In the genomic region with DNA sequence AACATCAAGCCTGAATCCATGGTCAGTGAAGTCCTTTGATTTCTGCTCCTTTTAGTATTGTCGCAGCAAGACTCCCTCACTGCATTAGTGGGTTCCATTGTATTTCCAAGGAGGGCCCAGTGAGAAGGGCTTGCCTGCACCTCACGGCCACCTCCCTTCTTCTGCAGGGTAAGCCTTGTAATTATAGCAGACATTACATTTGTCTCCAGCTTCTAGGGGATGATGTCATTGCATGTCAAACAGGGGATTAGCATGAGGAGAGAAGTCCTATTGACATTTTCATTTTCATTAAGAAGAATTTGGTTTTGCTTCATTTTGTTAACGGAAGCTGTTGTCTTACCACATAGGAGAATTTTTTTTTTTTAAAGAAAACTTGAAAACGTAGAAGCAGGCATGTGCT, we compare ENCODE assay signal across 14 cellular contexts. TPM values are rescaled to one million over a fixed set of nuclear protein-coding genes. Genes with fewer than 3 reads are reported as not detected.
DNase-seq lines count a peak whose midpoint lies in the region; TF ChIP-seq lines count a peak whose summit lies in the region.
"Had no signal": no experiment of that assay in that cellular context is flagged by ENCODE, and none has a peak within 500 bp of the region (broad histone marks: within the 10 kb centered on the region; RNA-seq: fewer than 3 reads in every experiment).

No MANE protein-coding gene starts in this region.

- H3K4me3 Mint-ChIP-seq in HFFc6: peak overlapping the region; percentile 70
- H3K4me3 Mint-ChIP-seq: activated T-cell treated with anti-CD3 and anti-CD28 coated beads, Interleukin-2, amount 50 U/mL, for 4 hours had no signal

- H3K36me3 ChIP-seq in ACC112 (ENCODE audit: insufficient read depth, low read length) (no peaks in the 10 kb centered on the region), brain microvascular endothelial cell (replicated peaks) (no peaks in the 10 kb centered on the region), mesendoderm (ENCODE audit: control insufficient read depth, insufficient read depth, low read length) (no peaks in the 10 kb centered on the region)
- H3K36me3 ChIP-seq: BLaER1, neutrophil had no signal

- no peak overlapping the region for H3K18ac ChIP-seq in mesendoderm (ENCODE audit: low read length)

- H4K8ac ChIP-seq in mesendoderm (ENCODE audit: low read depth, low read length): no peak overlapping the region

- no peak overlapping the region for H2BK5ac ChIP-seq in mesendoderm (ENCODE audit: low read length)

- no peaks in the 10 kb centered on the region for H3K9me3 Mint-ChIP-seq in HFFc6
- H3K9me3 Mint-ChIP-seq: activated T-cell treated with anti-CD3 and anti-CD28 coated beads, Interleukin-2, amount 50 U/mL, for 4 hours had no signal

- H3K4me1 ChIP-seq in ACC112 (ENCODE audit: control insufficient read depth, insufficient read depth, low read length, unreplicated experiment) (peaks cover 94% of the 10 kb centered on the region), mesendoderm (ENCODE audit: control insufficient read depth, low read depth, low read length) (no peaks in the 10 kb centered on the region)
- H3K4me1 ChIP-seq: BLaER1 had no signal

- peaks cover 13% of the 10 kb centered on the region for H3K79me1 ChIP-seq in mesendoderm (ENCODE audit: low read length)

- no peak overlapping the region for H4K5ac ChIP-seq in mesendoderm (ENCODE audit: low read length)

- H3K27me3 ChIP-seq in ACC112 (ENCODE audit: insufficient read depth, low read length) (no peaks in the 10 kb centered on the region), brain microvascular endothelial cell (replicated peaks) (no peaks in the 10 kb centered on the region), mesendoderm (ENCODE audit: insufficient read depth, low read length, poor library complexity) (no peaks in the 10 kb centered on the region)
- H3K27me3 ChIP-seq: BLaER1 had no signal

- no peak for DNase-seq in HFFc6
- DNase-seq in brain microvascular endothelial cell: no peak
- DNase-seq in mesendoderm: peak; percentile 80
- DNase-seq in activated CD4-positive, CD25-positive, alpha-beta regulatory T cell (lab: John Stamatoyannopoulos, UW): no peak
- no peak for DNase-seq in activated naive CD4-positive, alpha-beta T cell treated with anti-CD3 and anti-CD28 coated beads, Interleukin-2, amount 50 U/mL, for 16 hours
- no peak for DNase-seq in NCI-H2171 (lab: John Stamatoyannopoulos, UW)
- DNase-seq in NCI-H748 (lab: John Stamatoyannopoulos, UW; ENCODE audit: unreplicated experiment): no peak
- DNase-seq: activated CD4-positive, alpha-beta T cell treated with anti-CD3 and anti-CD28 coated beads for 1 hour; activated T-cell treated with anti-CD3 and anti-CD28 coated beads, Interleukin-2, amount 50 U/mL, for 4 hours; GDM1; left colon had no signal

- no peak overlapping the region for H3K4me2 ChIP-seq in mesendoderm (ENCODE audit: low read length)
- H3K4me2 ChIP-seq: BLaER1 had no signal

- WGBS in mesendoderm (ENCODE audit: extremely low coverage, insufficient coverage, low lambda C conversion rate): no CpG with 5 or more reads among the region's 4 CpGs

- H3K36me3 Mint-ChIP-seq in HFFc6 (ENCODE audit: low read depth): peaks cover 40% of the 10 kb centered on the region

- H3K79me2 ChIP-seq in ACC112 (ENCODE audit: control insufficient read depth, insufficient read depth, low read length, unreplicated experiment): peaks cover 77% of the 10 kb centered on the region
- peaks cover 8% of the 10 kb centered on the region for H3K79me2 ChIP-seq in mesendoderm (ENCODE audit: control insufficient read depth, insufficient read depth, low read length)

- H3K23ac ChIP-seq in mesendoderm (ENCODE audit: low read length): no peak overlapping the region

- H2AFZ ChIP-seq in ACC112 (ENCODE audit: low read length, unreplicated experiment): no peak overlapping the region

- TF ChIP-seq CTCF in HFFc6 (IDR thresholded peaks at IDR 0.05) (no peak; the same call in 1 of the 2 replicates), brain microvascular endothelial cell (IDR thresholded peaks at IDR 0.05; ENCODE audit: low read depth, low read length, missing control alignments) (no peak)

- H3K4ac ChIP-seq in mesendoderm (ENCODE audit: low read depth, low read length): no peak overlapping the region

- no peak overlapping the region for H2AK5ac ChIP-seq in mesendoderm (ENCODE audit: low read length)

- peak overlapping the region; percentile 90 for H3K27ac ChIP-seq in ACC112 (ENCODE audit: low read depth, low read length)
- peak overlapping the region; percentile 78 for H3K27ac ChIP-seq in brain microvascular endothelial cell
- no peak overlapping the region for H3K27ac ChIP-seq in mesendoderm (ENCODE audit: low read depth, low read length)
- H3K27ac ChIP-seq: BLaER1, neutrophil had no signal

- H2BK15ac ChIP-seq in mesendoderm (replicated peaks; ENCODE audit: low read depth): no peak overlapping the region

- in situ Hi-C loops in brain microvascular endothelial cell (cut with HindIII; ENCODE audit: low pct_ligation_motif_present, low sequenced_read_pairs): no loop called here

- no peak overlapping the region for H3K56ac ChIP-seq in mesendoderm (ENCODE audit: low read length)

- no peaks in the 10 kb centered on the region for H3K27me3 Mint-ChIP-seq in HFFc6 (ENCODE audit: insufficient read depth)

- peaks cover 100% of the 10 kb centered on the region for H3K4me1 Mint-ChIP-seq in HFFc6 (ENCODE audit: low read depth)

- H3K27ac Mint-ChIP-seq in HFFc6: peak overlapping the region; percentile 95

- H3K4me3 ChIP-seq in ACC112 (ENCODE audit: low read depth, low read length): peak overlapping the region; percentile 37; the same call in 1 of the 2 replicates
- H3K4me3 ChIP-seq in brain microvascular endothelial cell (ENCODE audit: low read depth, low read length): no peak overlapping the region
- no peak overlapping the region for H3K4me3 ChIP-seq in mesendoderm (ENCODE audit: low read length)
- H3K4me3 ChIP-seq: BLaER1 had no signal

- no peak overlapping the region for H3K9ac ChIP-seq in mesendoderm (ENCODE audit: low read length)
- H3K9ac ChIP-seq: BLaER1 had no signal

- H2BK120ac ChIP-seq in mesendoderm (ENCODE audit: low read depth, low read length): no peak overlapping the region

RNA-seq across cellular contexts. Expression of a gene that starts 27.0 kb away (rescaled TPM):
- total RNA-seq in HFFc6 (2021; fragmentation: NEBNext Ultra II Directional; extraction: Animal tissue kit (Norgen Biotek cat#: 25700)): 100 to 1,000 TPM; 164 to 272 (median 235) TPM
- polyA plus RNA-seq in mesendoderm (2013, experiment 1 of 2): 38.5 TPM
- polyA plus RNA-seq in mesendoderm (2013, experiment 2 of 2): 38.3 TPM
